In genomic region chr6:111626446-111626845, GRCh38 we compare ENCODE assay signal across 13 cellular contexts. TPM values are rescaled to one million over a fixed set of nuclear protein-coding genes. Genes with fewer than 3 reads are reported as not detected.
A peak's percentile ranks its signal among the peaks of the same experiment; 100 is the strongest.
DNase-seq lines count a peak whose midpoint lies in the region; ATAC-seq and TF ChIP-seq lines count a peak whose summit lies in the region.
"Had no signal": no experiment of that assay in that cellular context is flagged by ENCODE, and none has a peak within 500 bp of the region (broad histone marks: within the 10 kb centered on the region; RNA-seq: fewer than 3 reads in every experiment).

No MANE protein-coding gene starts in this region.

- peak overlapping the region; percentile 66 for H3K4me3 Mint-ChIP-seq in HFFc6
- no peak overlapping the region for H3K4me3 Mint-ChIP-seq in activated T-helper 1 cell treated with anti-CD3 and anti-CD28 coated beads, Interleukin-12 subunit alpha, Interleukin-12 subunit beta, Interleukin-2, Interleukin-4 antibody, amounts not matched to agents 30 ng/mL and 10 ng/mL and 1 ng/mL, durations not matched to agents 14 hours and 24 hours and 36 hours
- H3K4me3 Mint-ChIP-seq: CD4-positive, CD25-positive, alpha-beta regulatory T cell had no signal

- DNase-seq in HFFc6 (no peak), SJCRH30 (peak; percentile 56 to 61), left ventricle myocardium inferior (no peak), NCI-H146 (lab: John Stamatoyannopoulos, UW) (no peak)
- no peak for DNase-seq in activated T-helper 1 cell treated with anti-CD3 and anti-CD28 coated beads, Interleukin-12 subunit alpha, Interleukin-12 subunit beta, Interleukin-2, Interleukin-4 antibody, amounts not matched to agents 30 ng/mL and 10 ng/mL and 1 ng/mL, durations not matched to agents 14 hours and 24 hours and 36 hours (ENCODE audit: low spot score)
- DNase-seq in central memory CD4-positive, alpha-beta T cell, result no peak
- DNase-seq in activated naive CD4-positive, alpha-beta T cell treated with anti-CD3 and anti-CD28 coated beads, Interleukin-2, amount 50 U/mL, for 72 hours (ENCODE audit: low spot score in 2 of 2), result no peak
- DNase-seq: CD4-positive, CD25-positive, alpha-beta regulatory T cell; NCI-H1417 treated with DMSO at 0.1 percent for 48 hours; PC-9; spleen had no signal

- no peaks in the 10 kb centered on the region for H3K27me3 Mint-ChIP-seq in HFFc6 (ENCODE audit: insufficient read depth)
- H3K27me3 Mint-ChIP-seq in activated T-helper 1 cell treated with anti-CD3 and anti-CD28 coated beads, Interleukin-12 subunit alpha, Interleukin-12 subunit beta, Interleukin-2, Interleukin-4 antibody, amounts not matched to agents 30 ng/mL and 10 ng/mL and 1 ng/mL, durations not matched to agents 14 hours and 24 hours and 36 hours (ENCODE audit: insufficient read depth), result peaks cover 8% of the 10 kb centered on the region
- H3K27me3 Mint-ChIP-seq: CD4-positive, CD25-positive, alpha-beta regulatory T cell had no signal

- intact Hi-C loops in left ventricle myocardium inferior (cut with micrococcal nuclease), result no loop called here
- intact Hi-C loops in activated T-helper 1 cell treated with anti-CD3 and anti-CD28 coated beads, Interleukin-12 subunit alpha, Interleukin-12 subunit beta, Interleukin-2, Interleukin-4 antibody, amounts not matched to agents 30 ng/mL and 10 ng/mL and 1 ng/mL, durations not matched to agents 14 hours and 24 hours and 36 hours (cut with micrococcal nuclease), result no loop called here

- H3K9me3 ChIP-seq in SJCRH30 (replicated peaks), result no peaks in the 10 kb centered on the region
- peaks cover 10% of the 10 kb centered on the region for H3K9me3 ChIP-seq in left ventricle myocardium inferior (replicated peaks)

- 0 out of 2 replicates have a peak, but pooled peaks cover 5% of the 10 kb centered on the region for H3K36me3 Mint-ChIP-seq in HFFc6 (ENCODE audit: low read depth)
- H3K36me3 Mint-ChIP-seq in activated T-helper 1 cell treated with anti-CD3 and anti-CD28 coated beads, Interleukin-12 subunit alpha, Interleukin-12 subunit beta, Interleukin-2, Interleukin-4 antibody, amounts not matched to agents 30 ng/mL and 10 ng/mL and 1 ng/mL, durations not matched to agents 14 hours and 24 hours and 36 hours (ENCODE audit: low read depth), result no peaks in the 10 kb centered on the region
- H3K36me3 Mint-ChIP-seq in activated naive CD4-positive, alpha-beta T cell treated with anti-CD3 and anti-CD28 coated beads, Interleukin-2, amount 50 U/mL, for 72 hours, result peaks cover 0 to 9% of the 10 kb centered on the region in 2 donors

- H3K36me3 ChIP-seq in SJCRH30, result no peaks in the 10 kb centered on the region
- H3K36me3 ChIP-seq in left ventricle myocardium inferior, result no peaks in the 10 kb centered on the region
- H3K36me3 ChIP-seq: adrenal gland, spleen had no signal

- H3K9me3 Mint-ChIP-seq in HFFc6, result peaks cover 4% of the 10 kb centered on the region; the same call in 1 of the 2 replicates
- H3K9me3 Mint-ChIP-seq in activated T-helper 1 cell treated with anti-CD3 and anti-CD28 coated beads, Interleukin-12 subunit alpha, Interleukin-12 subunit beta, Interleukin-2, Interleukin-4 antibody, amounts not matched to agents 30 ng/mL and 10 ng/mL and 1 ng/mL, durations not matched to agents 14 hours and 24 hours and 36 hours, result no peaks in the 10 kb centered on the region
- peaks cover 5% of the 10 kb centered on the region in 2 donors for H3K9me3 Mint-ChIP-seq in activated naive CD4-positive, alpha-beta T cell treated with anti-CD3 and anti-CD28 coated beads, Interleukin-2, amount 50 U/mL, for 72 hours

- H3K4me3 ChIP-seq in SJCRH30 (peak overlapping the region; percentile 64), left ventricle myocardium inferior (peak overlapping the region; percentile 48), skin epidermis (peak overlapping the region in 1 of 7 experiments; percentile 29)
- H3K4me3 ChIP-seq: adrenal gland, PC-9 had no signal

- peaks cover 7% of the 10 kb centered on the region; the same call in 1 of the 2 replicates for H3K4me1 ChIP-seq in SJCRH30
- peaks cover 50% of the 10 kb centered on the region for H3K4me1 ChIP-seq in left ventricle myocardium inferior
- H3K4me1 ChIP-seq: adrenal gland, spleen had no signal

- TF ChIP-seq CTCF in HFFc6 (IDR thresholded peaks at IDR 0.05), result no peak
- no peak for TF ChIP-seq CTCF in left ventricle myocardium inferior (IDR thresholded peaks at IDR 0.05; ENCODE audit: borderline replicate concordance)

- H3K27ac Mint-ChIP-seq in HFFc6, result peak overlapping the region; percentile 44; the same call in 1 of the 2 replicates
- H3K27ac Mint-ChIP-seq in activated T-helper 1 cell treated with anti-CD3 and anti-CD28 coated beads, Interleukin-12 subunit alpha, Interleukin-12 subunit beta, Interleukin-2, Interleukin-4 antibody, amounts not matched to agents 30 ng/mL and 10 ng/mL and 1 ng/mL, durations not matched to agents 14 hours and 24 hours and 36 hours, result no peak overlapping the region
- H3K27ac Mint-ChIP-seq in activated naive CD4-positive, alpha-beta T cell treated with anti-CD3 and anti-CD28 coated beads, Interleukin-2, amount 50 U/mL, for 72 hours, result no peak overlapping the region
- H3K27ac Mint-ChIP-seq: CD4-positive, CD25-positive, alpha-beta regulatory T cell had no signal

- H3K4me1 Mint-ChIP-seq in HFFc6 (ENCODE audit: low read depth), result peaks cover 45% of the 10 kb centered on the region
- H3K4me1 Mint-ChIP-seq in activated T-helper 1 cell treated with anti-CD3 and anti-CD28 coated beads, Interleukin-12 subunit alpha, Interleukin-12 subunit beta, Interleukin-2, Interleukin-4 antibody, amounts not matched to agents 30 ng/mL and 10 ng/mL and 1 ng/mL, durations not matched to agents 14 hours and 24 hours and 36 hours (ENCODE audit: low read depth), result no peaks in the 10 kb centered on the region
- H3K4me1 Mint-ChIP-seq: CD4-positive, CD25-positive, alpha-beta regulatory T cell had no signal

- peak overlapping the region; percentile 92 for H3K27ac ChIP-seq in SJCRH30
- H3K27ac ChIP-seq in left ventricle myocardium inferior (replicated peaks), result peak overlapping the region; percentile 81
- H3K27ac ChIP-seq in skin epidermis, result peak overlapping the region in 19 of 21 experiments; percentile 2 to 87 (median 73)
- H3K27ac ChIP-seq: adrenal gland, PC-9 had no signal

- H3K27me3 ChIP-seq in SJCRH30 (no peaks in the 10 kb centered on the region), left ventricle myocardium inferior (ENCODE audit: low read depth) (no peaks in the 10 kb centered on the region)
- H3K27me3 ChIP-seq: adrenal gland, spleen had no signal

- ATAC-seq in activated naive CD4-positive, alpha-beta T cell treated with anti-CD3 and anti-CD28 coated beads, Interleukin-2, amount 50 U/mL, for 72 hours, result no peak

RNA-seq across cellular contexts. Expression of gene TRAF3IP2, which starts 20.8 kb away (rescaled TPM):
- total RNA-seq in HFFc6 (2021; fragmentation: NEBNext Ultra II Directional; extraction: Animal tissue kit (Norgen Biotek cat#: 25700)), result 10 to 100 TPM; 28.9 to 47.0 (median 40.2) TPM
- 41.2 and 43.6 TPM in 2 replicates for total RNA-seq in SJCRH30 (2014; rRNA removed; shearing (Covaris generic))
- total RNA-seq in left ventricle myocardium inferior, result 10.6 TPM
- total RNA-seq in activated T-helper 1 cell treated with anti-CD3 and anti-CD28 coated beads, Interleukin-12 subunit alpha, Interleukin-12 subunit beta, Interleukin-2, Interleukin-4 antibody, amounts not matched to agents 30 ng/mL and 10 ng/mL and 1 ng/mL, durations not matched to agents 14 hours and 24 hours and 36 hours, result 17.4 and 18.5 TPM in 2 replicates
- total RNA-seq in activated naive CD4-positive, alpha-beta T cell treated with anti-CD3 and anti-CD28 coated beads, Interleukin-2, amount 50 U/mL, for 72 hours, result 10 to 100 TPM; 32.5 to 38.0 TPM

Comparison
In these comparisons a context has a peak if more than half of its experiments do, and no peak if none do; other contexts are left out.
1. DNase-seq: peak in SJCRH30 (2 of 2); none in HFFc6 (single experiment), left ventricle myocardium inferior (single experiment), activated T-helper 1 cell treated with anti-CD3 and anti-CD28 coated beads, Interleukin-12 subunit alpha, Interleukin-12 subunit beta, Interleukin-2, Interleukin-4 antibody, amounts not matched to agents 30 ng/mL and 10 ng/mL and 1 ng/mL, durations not matched to agents 14 hours and 24 hours and 36 hours (single experiment), central memory CD4-positive, alpha-beta T cell (single experiment), NCI-H146 (single experiment) and activated naive CD4-positive, alpha-beta T cell treated with anti-CD3 and anti-CD28 coated beads, Interleukin-2, amount 50 U/mL, for 72 hours (0 of 2).
2. Peak in every context shown above with its lines, with median percentiles within 50 percentile points of each other: H3K27ac ChIP-seq.